ENCODE assay signal across 8 cellular contexts in the genomic region with DNA sequence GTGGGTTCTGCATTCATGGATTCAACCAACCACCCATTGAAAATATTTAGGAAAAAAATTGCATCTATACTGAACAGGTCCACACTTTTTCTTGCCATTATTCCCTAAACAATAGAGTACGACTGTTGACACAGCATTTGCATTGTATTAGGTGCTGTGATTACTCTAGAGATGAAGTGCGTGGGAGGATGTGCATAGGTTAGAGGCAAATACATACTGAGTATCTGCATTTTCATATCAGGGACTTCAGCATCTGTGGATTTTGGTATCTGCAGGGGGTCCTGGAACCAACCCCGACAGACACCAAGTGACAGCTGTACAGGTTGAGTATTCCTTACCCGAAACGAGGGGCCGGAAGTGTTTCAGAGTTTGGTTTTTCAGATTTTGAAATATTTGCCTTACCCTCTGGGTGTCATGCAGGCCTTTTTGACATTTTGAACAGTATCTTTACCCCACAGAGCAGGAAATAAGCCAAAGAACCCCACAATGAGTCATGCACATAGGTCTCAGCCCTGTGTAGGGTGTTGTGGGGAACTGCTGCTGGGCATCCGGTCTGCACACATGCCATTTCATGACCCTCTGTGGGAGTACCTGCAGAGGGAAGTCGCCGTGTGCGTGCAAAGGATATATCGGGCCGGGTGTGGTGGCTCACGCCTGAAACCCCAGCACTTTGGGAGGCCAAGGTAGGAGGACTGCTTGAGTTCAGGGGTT. TPM values are rescaled to one million over a fixed set of nuclear protein-coding genes. Genes with fewer than 3 reads are reported as not detected.
A peak's percentile ranks its signal among the peaks of the same experiment; 100 is the strongest.
DNase-seq lines count a peak whose midpoint lies in the region; TF ChIP-seq lines count a peak whose summit lies in the region.

No MANE protein-coding gene starts in this region.

- no peaks in the 10 kb centered on the region for H3K4me1 Mint-ChIP-seq in type B pancreatic cell (ENCODE audit: unreplicated experiment)

- DNase-seq in NK-92 treated with Interleukin-12 subunit alpha and Interleukin-12 subunit beta, amount 100 ng/mL, for 24 hours (lab: John Stamatoyannopoulos, UW) = peak; percentile 43
- DNase-seq in NK-92 (lab: John Stamatoyannopoulos, UW; ENCODE audit: unreplicated experiment) = no peak
- DNase-seq in activated CD4-positive, CD25-positive, alpha-beta regulatory T cell treated with anti-CD3 and anti-CD28 coated beads, Interleukin-2, amount 50 U/mL, for 72 hours = peak; percentile 72
- DNase-seq in dermis blood vessel endothelial cell = peak; percentile 18
- DNase-seq in stimulated activated CD8-positive, alpha-beta memory T cell treated with anti-CD3 and anti-CD28 coated beads, Interleukin-7, amount 100 ng/mL, for 1 hour (ENCODE audit: low read depth in 2 of 2) = peak; percentile 23 to 26
- DNase-seq in type B pancreatic cell (ENCODE audit: extremely low spot score, unreplicated experiment) = no peak
- DNase-seq in effector CD8-positive, alpha-beta T cell (lab: John Stamatoyannopoulos, UW) = no peak
- no peak for DNase-seq in NCI-H2107 treated with DMSO at 0.1 percent for 48 hours (lab: John Stamatoyannopoulos, UW; ENCODE audit: unreplicated experiment)

- no peaks in the 10 kb centered on the region for H3K27me3 Mint-ChIP-seq in type B pancreatic cell

- H3K27ac Mint-ChIP-seq in type B pancreatic cell = no peak overlapping the region

- H3K9me3 Mint-ChIP-seq in type B pancreatic cell = no peaks in the 10 kb centered on the region

- TF ChIP-seq CTCF in type B pancreatic cell (conservative IDR thresholded peaks at IDR 0.05) = no peak

- no peak overlapping the region for H3K4me3 Mint-ChIP-seq in type B pancreatic cell

- no peaks in the 10 kb centered on the region for H3K36me3 Mint-ChIP-seq in type B pancreatic cell

RNA-seq across cellular contexts. Expression of gene NUDT5, which starts 14.5 kb away (rescaled TPM):
- total RNA-seq in dermis blood vessel endothelial cell (86.1 and 90.2 TPM in 2 replicates), type B pancreatic cell (ENCODE audit: low replicate concordance) (52.7 and 67.7 TPM in 2 replicates)

RNA-seq across cellular contexts. Expression of gene CDC123, which starts 14.8 kb away (rescaled TPM):
- total RNA-seq in dermis blood vessel endothelial cell (149 and 233 TPM in 2 replicates), type B pancreatic cell (ENCODE audit: low replicate concordance) (66.3 and 81.5 TPM in 2 replicates)

RNA-seq across cellular contexts. Expression of gene SEC61A2, which starts 51.7 kb away (rescaled TPM):
- total RNA-seq in dermis blood vessel endothelial cell (7.2 and 12.3 TPM in 2 replicates), type B pancreatic cell (ENCODE audit: low replicate concordance) (10.0 and 26.3 TPM in 2 replicates)

Comparison
In these comparisons a context has a peak if more than half of its experiments do, and no peak if none do; other contexts are left out.
1. DNase-seq: peak in NK-92 treated with Interleukin-12 subunit alpha and Interleukin-12 subunit beta, amount 100 ng/mL, for 24 hours (single experiment), activated CD4-positive, CD25-positive, alpha-beta regulatory T cell treated with anti-CD3 and anti-CD28 coated beads, Interleukin-2, amount 50 U/mL, for 72 hours (single experiment), dermis blood vessel endothelial cell (single experiment) and stimulated activated CD8-positive, alpha-beta memory T cell treated with anti-CD3 and anti-CD28 coated beads, Interleukin-7, amount 100 ng/mL, for 1 hour (2 of 2); none in NK-92 (single experiment), type B pancreatic cell (single experiment), effector CD8-positive, alpha-beta T cell (single experiment) and NCI-H2107 treated with DMSO at 0.1 percent for 48 hours (single experiment).